Comparison of ENCODE assay signal across 1 cellular context in the genomic region with DNA sequence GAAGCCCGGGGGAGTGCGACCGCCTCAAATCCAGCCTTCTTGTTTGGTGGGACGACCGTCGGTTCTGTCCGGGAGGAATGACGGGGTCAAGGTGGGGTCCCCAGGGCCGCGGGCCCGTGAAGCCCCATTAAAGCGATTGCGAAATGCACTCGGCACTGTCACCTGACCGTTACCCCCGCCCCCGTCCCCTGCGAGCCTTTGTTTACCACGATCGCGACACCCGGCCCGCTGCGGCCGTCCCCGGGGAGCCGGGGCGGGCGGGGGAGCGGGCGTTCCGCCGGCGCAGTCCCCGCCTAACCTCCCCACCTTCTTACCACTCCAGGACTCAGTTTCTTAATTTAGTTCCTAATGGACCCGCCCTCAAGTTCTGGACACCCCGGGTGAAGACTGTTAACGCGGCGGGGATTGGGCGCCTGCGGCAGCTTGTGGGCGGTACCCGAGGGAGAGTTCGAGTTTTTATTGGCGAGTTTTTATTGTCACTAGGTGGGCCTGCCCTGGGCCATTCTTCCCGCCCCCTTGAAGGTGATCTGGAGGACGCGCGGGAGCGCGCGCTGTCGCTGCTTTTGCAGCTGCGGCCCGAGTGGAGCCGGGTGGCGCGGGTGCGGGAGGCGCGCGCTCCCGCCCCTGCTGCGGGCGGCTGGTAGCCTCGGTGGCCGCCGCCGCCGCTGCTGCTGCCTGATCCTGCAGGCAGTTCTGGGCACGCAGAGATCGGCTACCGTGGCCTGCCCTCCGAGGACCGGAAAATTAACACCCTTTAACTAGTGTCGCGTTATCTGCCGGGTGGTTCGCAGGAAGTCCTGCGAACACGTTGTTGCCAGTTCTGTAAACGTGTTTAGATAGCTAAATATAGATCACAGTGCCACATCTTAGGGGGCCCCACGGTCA.
TF ChIP-seq lines count a peak whose summit lies in the region.

No MANE protein-coding gene starts in this region.

TF ChIP-seq in HepG2, 621 proteins besides CTCF, POLR2A, EP300 and RAD21 (continued from another document):
- TF ChIP-seq CREM (IDR thresholded peaks at IDR 0.05) (peak; percentile 17; the same call in 1 of the 2 replicates), CREM (CRISPR knock-in tag; IDR thresholded peaks at IDR 0.05) (no peak), SRSF4 (IDR thresholded peaks at IDR 0.05; ENCODE audit: low read depth, low read length, poor library complexity, severe bottlenecking) (no peak), TOE1 (CRISPR knock-in tag; IDR thresholded peaks at IDR 0.05) (0 out of 2 replicates have a peak, but pooled peaks have one; percentile 13), ZNF589 (CRISPR knock-in tag; conservative IDR thresholded peaks at IDR 0.05) (0 out of 2 replicates have a peak, but pooled peaks have one; percentile 14), DRAP1 (CRISPR knock-in tag; IDR thresholded peaks at IDR 0.05) (peak; percentile 50), ZNF121 (CRISPR knock-in tag; IDR thresholded peaks at IDR 0.05) (no peak), ZNF333 (CRISPR knock-in tag; IDR thresholded peaks at IDR 0.05; ENCODE audit: borderline replicate concordance) (no peak), RFXAP (CRISPR knock-in tag; IDR thresholded peaks at IDR 0.05; ENCODE audit: borderline replicate concordance) (peak; percentile 90), ZSCAN31 (CRISPR knock-in tag; IDR thresholded peaks at IDR 0.05; ENCODE audit: low read depth) (0 out of 2 replicates have a peak, but pooled peaks have one; percentile 15), ZNF552 (CRISPR knock-in tag; IDR thresholded peaks at IDR 0.05; ENCODE audit: borderline replicate concordance) (no peak), ZBTB21 (CRISPR knock-in tag; IDR thresholded peaks at IDR 0.05) (no peak; the same call in 1 of the 2 replicates), U2AF2 (IDR thresholded peaks at IDR 0.05; ENCODE audit: low read depth, low read length) (no peak), MXI1 (IDR thresholded peaks at IDR 0.05; ENCODE audit: borderline replicate concordance, low read depth, low read length) (peak; percentile 60; the same call in 2 of the 3 replicates), THYN1 (CRISPR knock-in tag; IDR thresholded peaks at IDR 0.05; ENCODE audit: borderline replicate concordance, low read depth) (no peak), ZFX (CRISPR knock-in tag; IDR thresholded peaks at IDR 0.05; ENCODE audit: low read depth) (peak; percentile 64), ZNF558 (CRISPR knock-in tag; IDR thresholded peaks at IDR 0.05; ENCODE audit: borderline replicate concordance) (peak; percentile 51; the same call in 1 of the 2 replicates), TAF15 (IDR thresholded peaks at IDR 0.05; ENCODE audit: low read depth, low read length, poor library complexity, severe bottlenecking) (no peak), ZNF224 (CRISPR knock-in tag; IDR thresholded peaks at IDR 0.05) (no peak), ZNF572 (CRISPR knock-in tag; IDR thresholded peaks at IDR 0.05) (no peak), SNAI1 (CRISPR knock-in tag; IDR thresholded peaks at IDR 0.05; ENCODE audit: borderline replicate concordance) (no peak), SRSF1 (optimal IDR thresholded peaks at IDR 0.05; ENCODE audit: low read depth, low read length) (peak; percentile 40), YEATS2 (CRISPR knock-in tag; IDR thresholded peaks at IDR 0.05; ENCODE audit: borderline replicate concordance) (peak; percentile 4; the same call in 1 of the 2 replicates), NFYC (CRISPR knock-in tag; IDR thresholded peaks at IDR 0.05) (peak; percentile 76)
- TF ChIP-seq, protein P1, sequence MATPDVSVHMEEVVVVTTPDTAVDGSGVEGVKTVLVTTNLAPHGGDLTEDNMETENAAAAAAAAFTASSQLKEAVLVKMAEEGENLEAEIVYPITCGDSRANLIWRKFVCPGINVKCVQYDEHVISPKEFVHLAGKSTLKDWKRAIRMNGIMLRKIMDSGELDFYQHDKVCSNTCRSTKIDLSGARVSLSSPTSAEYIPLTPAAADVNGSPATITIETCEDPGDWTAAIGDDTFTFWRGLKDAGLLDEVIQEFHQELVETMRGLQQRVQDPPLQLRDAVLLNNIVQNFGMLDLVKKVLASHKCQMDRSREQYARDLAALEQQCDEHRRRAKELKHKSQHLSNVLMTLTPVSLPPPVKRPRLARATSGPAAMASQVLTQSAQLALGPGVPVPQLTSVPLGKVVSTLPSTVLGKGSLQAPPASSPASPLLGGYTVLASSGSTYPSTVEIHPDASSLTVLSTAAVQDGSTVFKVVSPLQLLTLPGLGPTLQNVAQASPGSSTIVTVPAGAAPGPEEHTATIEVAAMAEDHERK (CRISPR knock-in tag; IDR thresholded peaks at IDR 0.05; ENCODE audit: low read depth) = no peak
